11 cellular contexts compared by ENCODE assay signal in the genomic region with DNA sequence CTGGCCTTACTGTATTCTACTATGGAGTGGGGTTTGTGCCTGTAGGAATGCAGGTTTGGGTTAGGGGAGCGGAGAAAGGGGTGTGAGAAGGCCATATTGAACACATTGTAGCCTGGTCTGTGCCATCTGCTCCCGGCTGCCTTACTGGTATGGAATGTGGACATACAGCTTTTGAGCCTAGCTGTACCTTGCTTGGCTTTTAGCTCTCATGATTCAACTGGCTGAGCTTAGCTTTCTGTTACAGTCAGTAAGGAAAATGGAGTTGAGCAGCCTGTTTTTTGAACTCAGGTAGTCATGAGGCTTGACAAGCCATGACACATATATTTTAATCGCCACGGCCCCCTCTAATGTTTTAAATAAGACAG. TPM values are rescaled to one million over a fixed set of nuclear protein-coding genes. Genes with fewer than 3 reads are reported as not detected.
DNase-seq lines count a peak whose midpoint lies in the region; ATAC-seq and TF ChIP-seq lines count a peak whose summit lies in the region.
"Had no signal": no experiment of that assay in that cellular context is flagged by ENCODE, and none has a peak within 500 bp of the region (broad histone marks: within the 10 kb centered on the region; RNA-seq: fewer than 3 reads in every experiment).

No MANE protein-coding gene starts in this region.

- no peaks in the 10 kb centered on the region for H3K9me2 ChIP-seq in neural cell (ENCODE audit: insufficient read depth, low read length)

- peaks cover 8% of the 10 kb centered on the region for H4K20me1 ChIP-seq in neural cell (ENCODE audit: insufficient read depth)

- peaks cover 4 to 15% of the 10 kb centered on the region in 2 donors for H3K4me1 ChIP-seq in uterus

- TF ChIP-seq RAD21 in neural cell (conservative IDR thresholded peaks at IDR 0.05): no peak

- intact Hi-C loops in uterus (cut with DNase I; ENCODE audit: low total_unique reads): no loop called here

- TF ChIP-seq CTCF in C4-2B (conservative IDR thresholded peaks at IDR 0.05): no peak
- TF ChIP-seq CTCF in neural cell (IDR thresholded peaks at IDR 0.05; ENCODE audit: poor library complexity, severe bottlenecking): no peak
- TF ChIP-seq CTCF in uterus (IDR thresholded peaks at IDR 0.05): no peak

- H3K4me3 ChIP-seq in neural cell (ENCODE audit: low read length) (peak overlapping the region; percentile 2), uterus (no peak overlapping the region)
- H3K4me3 ChIP-seq: esophagus muscularis mucosa had no signal

- H3K27me3 ChIP-seq in neural cell (ENCODE audit: insufficient read depth, low read depth, low read length) (no peaks in the 10 kb centered on the region), uterus (no peaks in the 10 kb centered on the region)
- H3K27me3 ChIP-seq: BE2C, esophagus muscularis mucosa had no signal

- TF ChIP-seq POLR2A in uterus (IDR thresholded peaks at IDR 0.05): no peak

- no peaks in the 10 kb centered on the region for H3F3A ChIP-seq in neural cell (ENCODE audit: insufficient read depth, low read length, poor library complexity, severe bottlenecking)

- H3K27ac ChIP-seq in C4-2B: peak overlapping the region; percentile 71; the same call in 1 of the 2 replicates
- no peak overlapping the region for H3K27ac ChIP-seq in neural cell (ENCODE audit: low read length)
- no peak overlapping the region for H3K27ac ChIP-seq in uterus
- H3K27ac ChIP-seq: esophagus muscularis mucosa had no signal

- H3K79me2 ChIP-seq in neural cell (replicated peaks; ENCODE audit: insufficient read depth, low read length): peaks cover 66% of the 10 kb centered on the region

- H3K36me3 ChIP-seq in neural cell (ENCODE audit: insufficient read depth, low read length) (no peaks in the 10 kb centered on the region), uterus (no peaks in the 10 kb centered on the region)
- H3K36me3 ChIP-seq: BE2C, esophagus muscularis mucosa had no signal

- H2AFZ ChIP-seq in neural cell (ENCODE audit: low read depth, low read length): no peak overlapping the region

- H3K4me2 ChIP-seq in neural cell (ENCODE audit: low read length): no peak overlapping the region

- TF ChIP-seq EP300 in neural cell (conservative IDR thresholded peaks at IDR 0.05; ENCODE audit: poor library complexity, severe bottlenecking): no peak

- no peak overlapping the region for H3K9ac ChIP-seq in neural cell (ENCODE audit: low read length)

- peak; percentile 97 for ATAC-seq in esophagus mucosa

- H3K9me3 ChIP-seq in neural cell (ENCODE audit: low read length) (no peaks in the 10 kb centered on the region), uterus (no peaks in the 10 kb centered on the region)
- H3K9me3 ChIP-seq: BE2C, esophagus muscularis mucosa had no signal

- DNase-seq in NCI-H69 (lab: John Stamatoyannopoulos, UW) (peak; percentile 30), uterus (no peak), HuH-7.5 (ENCODE audit: low spot score) (no peak), NCI-H2081 (lab: John Stamatoyannopoulos, UW) (no peak), NCI-H1436 treated with DMSO at 0.1 percent for 48 hours (lab: John Stamatoyannopoulos, UW) (no peak)
- DNase-seq: BE2C, NCI-H526 had no signal

TF ChIP-seq in neural cell, 6 proteins besides CTCF, POLR2A, EP300 and RAD21:
- no peak for TF ChIP-seq TAF1 (IDR thresholded peaks at IDR 0.05; ENCODE audit: low read depth)
- no peak for TF ChIP-seq MXI1 (conservative IDR thresholded peaks at IDR 0.05; ENCODE audit: poor library complexity, severe bottlenecking)
- TF ChIP-seq SMC3 (conservative IDR thresholded peaks at IDR 0.05; ENCODE audit: poor library complexity): no peak
- TF ChIP-seq, protein P1, sequence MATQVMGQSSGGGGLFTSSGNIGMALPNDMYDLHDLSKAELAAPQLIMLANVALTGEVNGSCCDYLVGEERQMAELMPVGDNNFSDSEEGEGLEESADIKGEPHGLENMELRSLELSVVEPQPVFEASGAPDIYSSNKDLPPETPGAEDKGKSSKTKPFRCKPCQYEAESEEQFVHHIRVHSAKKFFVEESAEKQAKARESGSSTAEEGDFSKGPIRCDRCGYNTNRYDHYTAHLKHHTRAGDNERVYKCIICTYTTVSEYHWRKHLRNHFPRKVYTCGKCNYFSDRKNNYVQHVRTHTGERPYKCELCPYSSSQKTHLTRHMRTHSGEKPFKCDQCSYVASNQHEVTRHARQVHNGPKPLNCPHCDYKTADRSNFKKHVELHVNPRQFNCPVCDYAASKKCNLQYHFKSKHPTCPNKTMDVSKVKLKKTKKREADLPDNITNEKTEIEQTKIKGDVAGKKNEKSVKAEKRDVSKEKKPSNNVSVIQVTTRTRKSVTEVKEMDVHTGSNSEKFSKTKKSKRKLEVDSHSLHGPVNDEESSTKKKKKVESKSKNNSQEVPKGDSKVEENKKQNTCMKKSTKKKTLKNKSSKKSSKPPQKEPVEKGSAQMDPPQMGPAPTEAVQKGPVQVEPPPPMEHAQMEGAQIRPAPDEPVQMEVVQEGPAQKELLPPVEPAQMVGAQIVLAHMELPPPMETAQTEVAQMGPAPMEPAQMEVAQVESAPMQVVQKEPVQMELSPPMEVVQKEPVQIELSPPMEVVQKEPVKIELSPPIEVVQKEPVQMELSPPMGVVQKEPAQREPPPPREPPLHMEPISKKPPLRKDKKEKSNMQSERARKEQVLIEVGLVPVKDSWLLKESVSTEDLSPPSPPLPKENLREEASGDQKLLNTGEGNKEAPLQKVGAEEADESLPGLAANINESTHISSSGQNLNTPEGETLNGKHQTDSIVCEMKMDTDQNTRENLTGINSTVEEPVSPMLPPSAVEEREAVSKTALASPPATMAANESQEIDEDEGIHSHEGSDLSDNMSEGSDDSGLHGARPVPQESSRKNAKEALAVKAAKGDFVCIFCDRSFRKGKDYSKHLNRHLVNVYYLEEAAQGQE (IDR thresholded peaks at IDR 0.05; ENCODE audit: borderline replicate concordance): no peak

RNA-seq across cellular contexts. Expression of a gene that starts 41.6 kb away (rescaled TPM):
- total RNA-seq in esophagus mucosa (33.0 TPM), uterus (10 to 100 TPM in 2 of 4 donors, 1 to 10 TPM in 2; 8.7 to 69.4 (median 30.9) TPM)
- 29.5 and 32.7 TPM in 2 replicates for polyA plus RNA-seq in neural cell
- 121 and 136 TPM in 2 replicates for polyA minus RNA-seq in neural cell

RNA-seq across cellular contexts. Expression of a gene that starts 51.7 kb away (rescaled TPM):
- 206 TPM for total RNA-seq in esophagus mucosa
- polyA plus RNA-seq in neural cell: 167 and 172 TPM in 2 replicates
- 58.1 and 58.4 TPM in 2 replicates for polyA minus RNA-seq in neural cell
- 10 to 100 TPM in 3 of 4 donors, 1 to 10 TPM in 1; 3.8 to 59.1 (median 45.1) TPM for total RNA-seq in uterus
